8 cellular contexts compared by ENCODE assay signal in genomic region chr7:29921404-29922010, GRCh38.
DNase-seq lines count a peak whose midpoint lies in the region; ATAC-seq and TF ChIP-seq lines count a peak whose summit lies in the region.

No MANE protein-coding gene starts in this region.

- ATAC-seq in GM23338 (peak; percentile 94), Right ventricle myocardium superior (ENCODE audit: poor library complexity) (peak; percentile 90), GM18519 (IDR thresholded peaks at IDR 0.05; ENCODE audit: low FRiP score, unreplicated experiment) (no peak)

- no peaks in the 10 kb centered on the region for H3K27me3 ChIP-seq in GM23338 (ENCODE audit: insufficient read depth)

- H3K27ac Mint-ChIP-seq in GM23338: no peak overlapping the region

- H3K27ac ChIP-seq in GM23338 (ENCODE audit: low read depth) (no peak overlapping the region), OCI-LY7 (ENCODE audit: low read depth, low read length, poor library complexity, severe bottlenecking) (no peak overlapping the region)

- H3K9me2 ChIP-seq in GM23338 (ENCODE audit: insufficient read depth): no peaks in the 10 kb centered on the region
- no peaks in the 10 kb centered on the region for H3K9me2 ChIP-seq in OCI-LY7 (ENCODE audit: insufficient read depth, low read length)

- peaks cover 2% of the 10 kb centered on the region for H3K27me3 Mint-ChIP-seq in GM23338 (ENCODE audit: insufficient read depth, low read depth, poor library complexity)

- H3K36me3 ChIP-seq in GM23338 (ENCODE audit: insufficient read depth): peaks cover 4% of the 10 kb centered on the region; the same call in 1 of the 2 replicates
- peaks cover 50% of the 10 kb centered on the region for H3K36me3 ChIP-seq in OCI-LY7 (ENCODE audit: insufficient read depth, low read length)

- peak; percentile 85 for TF ChIP-seq CTCF in GM10266 (IDR thresholded peaks at IDR 0.05; ENCODE audit: control insufficient read depth, insufficient read depth, low read depth, missing control alignments)
- TF ChIP-seq CTCF in GM23338 (conservative IDR thresholded peaks at IDR 0.05; ENCODE audit: low read depth in 2 of 2): peak; percentile 97 to 99
- TF ChIP-seq CTCF in OCI-LY7 (conservative IDR thresholded peaks at IDR 0.05; ENCODE audit: low read length): peak; percentile 97

- intact Hi-C loops in OCI-LY7 (cut with micrococcal nuclease; ENCODE audit: unreplicated experiment): loop anchor here (2.0 to 5.0 kb wide), 2 partner anchors 43 to 141 kb away; no protein-coding TSS in a partner anchor
- intact Hi-C loops in Right ventricle myocardium superior (cut with DNase I): loop anchor here (2.0 to 10.0 kb wide), 2 partner anchors 173 to 287 kb away; no protein-coding TSS in a partner anchor

- peaks cover 10% of the 10 kb centered on the region; the same call in 2 of the 3 replicates for H3K36me3 Mint-ChIP-seq in GM23338 (ENCODE audit: low read depth)

- CTCF ChIA-PET in OCI-LY7 (lab: Charles Lee; ENCODE audit: unreplicated experiment): interaction anchor here (1.1 kb wide), 1 partner anchor 113 kb away, joined by 3 read pairs; no protein-coding TSS in a partner anchor

- no peaks in the 10 kb centered on the region for H3K79me2 ChIP-seq in GM23338 (replicated peaks; ENCODE audit: insufficient read depth)
- H3K79me2 ChIP-seq in OCI-LY7 (ENCODE audit: insufficient read depth, low read depth, low read length): no peaks in the 10 kb centered on the region

- POLR2A ChIA-PET in OCI-LY7 (lab: Charles Lee): interaction anchor here (0.8 to 1.4 kb wide), 6 partner anchors 8 to 154 kb away, joined by 3 to 5 read pairs (median 4); no protein-coding TSS in a partner anchor

- peaks cover 15% of the 10 kb centered on the region for H4K20me1 ChIP-seq in GM23338 (replicated peaks; ENCODE audit: insufficient read depth)
- H4K20me1 ChIP-seq in OCI-LY7 (ENCODE audit: insufficient read depth, low read length): no peaks in the 10 kb centered on the region

- no peaks in the 10 kb centered on the region; the same call in 2 of the 3 replicates for H3K4me1 Mint-ChIP-seq in GM23338

- H3F3A ChIP-seq in GM23338 (replicated peaks; ENCODE audit: low read depth): no peaks in the 10 kb centered on the region

- H2AFZ ChIP-seq in GM23338 (no peak overlapping the region), OCI-LY7 (ENCODE audit: low read length) (no peak overlapping the region)

- DNase-seq in GM10266 (ENCODE audit: extremely low spot score) (peak; percentile 50), GM23338 (ENCODE audit: low spot score) (peak; percentile 86), KG1 (lab: John Stamatoyannopoulos, UW) (peak; percentile 10), OCI-LY7 (ENCODE audit: low spot score) (peak; percentile 68), Right ventricle myocardium superior (no peak), renal cortical epithelial cell (ENCODE audit: low read depth) (peak; percentile 56)
- peak; percentile 9 for DNase-seq in activated gamma-delta T cell treated with anti-CD3 and anti-CD28 coated beads, Interleukin-2, amount 50 U/mL, for 16 hours (ENCODE audit: low read depth)

- no peak overlapping the region for H3K4me2 ChIP-seq in GM23338
- H3K4me2 ChIP-seq in OCI-LY7 (ENCODE audit: low read length): no peak overlapping the region

- no TSS peak for BruUV-seq in OCI-LY7 (replicated peaks; lab: Mats Ljungman, UMichigan)

- H3K4me1 ChIP-seq in GM23338 (ENCODE audit: insufficient read depth) (no peaks in the 10 kb centered on the region), OCI-LY7 (ENCODE audit: insufficient read depth, low read length, poor library complexity, severe bottlenecking) (no peaks in the 10 kb centered on the region)

- no peaks in the 10 kb centered on the region for H3K9me3 ChIP-seq in OCI-LY7 (ENCODE audit: low read length)

- H3K4me3 Mint-ChIP-seq in GM23338: no peak overlapping the region

- H3K4me3 ChIP-seq in GM23338 (no peak overlapping the region), OCI-LY7 (ENCODE audit: low read depth, low read length, poor library complexity, severe bottlenecking) (no peak overlapping the region)

- H3K9me3 Mint-ChIP-seq in GM23338: no peaks in the 10 kb centered on the region

TF ChIP-seq in GM23338, 12 proteins besides CTCF, POLR2A, EP300 and RAD21 (continues in another document):
- TF ChIP-seq NANOG (IDR thresholded peaks at IDR 0.05; ENCODE audit: borderline replicate concordance): no peak
- TF ChIP-seq ZNF331 (CRISPR knock-in tag; IDR thresholded peaks at IDR 0.05; ENCODE audit: low read depth): no peak
- TF ChIP-seq ZNF114 (CRISPR knock-in tag; IDR thresholded peaks at IDR 0.05): no peak
- TF ChIP-seq EZH2phosphoT487 (IDR thresholded peaks at IDR 0.05; ENCODE audit: unreplicated experiment): no peak
- TF ChIP-seq ETS1 (IDR thresholded peaks at IDR 0.05): no peak
- TF ChIP-seq JUNB (IDR thresholded peaks at IDR 0.05; ENCODE audit: unreplicated experiment): no peak
- no peak for TF ChIP-seq EZH2 (IDR thresholded peaks at IDR 0.05; ENCODE audit: low read depth, unreplicated experiment)
- no peak for TF ChIP-seq POLR2AphosphoS5 (IDR thresholded peaks at IDR 0.05; ENCODE audit: low read depth)
- TF ChIP-seq, protein P1, sequence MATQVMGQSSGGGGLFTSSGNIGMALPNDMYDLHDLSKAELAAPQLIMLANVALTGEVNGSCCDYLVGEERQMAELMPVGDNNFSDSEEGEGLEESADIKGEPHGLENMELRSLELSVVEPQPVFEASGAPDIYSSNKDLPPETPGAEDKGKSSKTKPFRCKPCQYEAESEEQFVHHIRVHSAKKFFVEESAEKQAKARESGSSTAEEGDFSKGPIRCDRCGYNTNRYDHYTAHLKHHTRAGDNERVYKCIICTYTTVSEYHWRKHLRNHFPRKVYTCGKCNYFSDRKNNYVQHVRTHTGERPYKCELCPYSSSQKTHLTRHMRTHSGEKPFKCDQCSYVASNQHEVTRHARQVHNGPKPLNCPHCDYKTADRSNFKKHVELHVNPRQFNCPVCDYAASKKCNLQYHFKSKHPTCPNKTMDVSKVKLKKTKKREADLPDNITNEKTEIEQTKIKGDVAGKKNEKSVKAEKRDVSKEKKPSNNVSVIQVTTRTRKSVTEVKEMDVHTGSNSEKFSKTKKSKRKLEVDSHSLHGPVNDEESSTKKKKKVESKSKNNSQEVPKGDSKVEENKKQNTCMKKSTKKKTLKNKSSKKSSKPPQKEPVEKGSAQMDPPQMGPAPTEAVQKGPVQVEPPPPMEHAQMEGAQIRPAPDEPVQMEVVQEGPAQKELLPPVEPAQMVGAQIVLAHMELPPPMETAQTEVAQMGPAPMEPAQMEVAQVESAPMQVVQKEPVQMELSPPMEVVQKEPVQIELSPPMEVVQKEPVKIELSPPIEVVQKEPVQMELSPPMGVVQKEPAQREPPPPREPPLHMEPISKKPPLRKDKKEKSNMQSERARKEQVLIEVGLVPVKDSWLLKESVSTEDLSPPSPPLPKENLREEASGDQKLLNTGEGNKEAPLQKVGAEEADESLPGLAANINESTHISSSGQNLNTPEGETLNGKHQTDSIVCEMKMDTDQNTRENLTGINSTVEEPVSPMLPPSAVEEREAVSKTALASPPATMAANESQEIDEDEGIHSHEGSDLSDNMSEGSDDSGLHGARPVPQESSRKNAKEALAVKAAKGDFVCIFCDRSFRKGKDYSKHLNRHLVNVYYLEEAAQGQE (IDR thresholded peaks at IDR 0.05; ENCODE audit: unreplicated experiment): no peak
- TF ChIP-seq STAT1 (IDR thresholded peaks at IDR 0.05; ENCODE audit: unreplicated experiment): no peak
- TF ChIP-seq CREB1 (CRISPR knock-in tag; IDR thresholded peaks at IDR 0.05; ENCODE audit: low read depth): no peak
